ENCODE assay signal across 12 cellular contexts in genomic region chr12:108128221-108129016, GRCh38. TPM values are rescaled to one million over a fixed set of nuclear protein-coding genes. Genes with fewer than 3 reads are reported as not detected.
DNase-seq lines count a peak whose midpoint lies in the region; ATAC-seq and TF ChIP-seq lines count a peak whose summit lies in the region.
"Had no signal": no experiment of that assay in that cellular context is flagged by ENCODE, and none has a peak within 500 bp of the region (broad histone marks: within the 10 kb centered on the region; RNA-seq: fewer than 3 reads in every experiment).

No MANE protein-coding gene starts in this region.

- H3K27ac Mint-ChIP-seq in H9 (no peak overlapping the region), brain (peak overlapping the region in 1 of 5 experiments; percentile 59), mesothelial cell of epicardium (no peak overlapping the region)

- no peak overlapping the region for H3K18ac ChIP-seq in H9 (ENCODE audit: insufficient read length, low read depth, low read length)

- no peak overlapping the region for H3K56ac ChIP-seq in H9 (ENCODE audit: insufficient read length, low read depth, low read length)

- H3K4me3 Mint-ChIP-seq in H9: peak overlapping the region; percentile 57 to 76
- H3K4me3 Mint-ChIP-seq in brain: peak overlapping the region; percentile 70 to 85 (median 74)
- H3K4me3 Mint-ChIP-seq in mesothelial cell of epicardium: peak overlapping the region; percentile 37

- H3K23ac ChIP-seq in H9 (ENCODE audit: insufficient read length, low read depth, low read length): no peak overlapping the region

- H3K9ac ChIP-seq in H9 (ENCODE audit: extremely low read depth, insufficient read length, low read length) (no peak overlapping the region), subcutaneous abdominal adipose tissue (ENCODE audit: low read length in 5 of 5) (no peak overlapping the region)

- H3K27me3 Mint-ChIP-seq in H9 (ENCODE audit: low read depth) (peaks cover 54% of the 10 kb centered on the region), brain (peaks cover 34% of the 10 kb centered on the region), mesothelial cell of epicardium (ENCODE audit: low read depth) (peaks cover 89% of the 10 kb centered on the region)

- H2AK5ac ChIP-seq in H9 (ENCODE audit: insufficient read length, low read length): no peak overlapping the region

- no peak overlapping the region for H3K14ac ChIP-seq in H9 (ENCODE audit: insufficient read depth, low read length)

- no peak overlapping the region for H4K8ac ChIP-seq in H9 (replicated peaks; ENCODE audit: insufficient read length, low read depth, low read length)

- no peak overlapping the region for H2BK120ac ChIP-seq in H9 (ENCODE audit: low read depth, low read length, poor library complexity, severe bottlenecking)

- 0 out of 2 replicates have a peak, but pooled peaks cover 4% of the 10 kb centered on the region for H3K4me1 ChIP-seq in H9 (ENCODE audit: insufficient read depth, low read length)
- peaks cover 0 to 15% (median 13%) of the 10 kb centered on the region in 5 donors for H3K4me1 ChIP-seq in subcutaneous abdominal adipose tissue (ENCODE audit: control insufficient read depth in 5 of 5, insufficient read depth in 5 of 5, low read length in 5 of 5)

- H3K27ac ChIP-seq in H9 (ENCODE audit: insufficient read length, low read depth, low read length) (no peak overlapping the region), subcutaneous abdominal adipose tissue (ENCODE audit: low read depth, low read length) (no peak overlapping the region)

- H3K79me1 ChIP-seq in H9 (ENCODE audit: insufficient read depth, low read depth, low read length, poor library complexity, severe bottlenecking): no peaks in the 10 kb centered on the region

- H3K9me3 ChIP-seq in H9 (ENCODE audit: control insufficient read depth, low read depth, low read length) (no peaks in the 10 kb centered on the region), subcutaneous abdominal adipose tissue (ENCODE audit: control insufficient read depth in 5 of 5, low read length in 5 of 5) (no peaks in the 10 kb centered on the region)

- no peak overlapping the region; the same call in 1 of the 2 replicates for H2BK15ac ChIP-seq in H9 (ENCODE audit: low read depth, low read length)

- TF ChIP-seq CTCF in H9 (conservative IDR thresholded peaks at IDR 0.05) (no peak), brain (conservative IDR thresholded peaks at IDR 0.05) (no peak), mesothelial cell of epicardium (IDR thresholded peaks at IDR 0.05; ENCODE audit: unreplicated experiment) (no peak)

- ATAC-seq in HG02763 (IDR thresholded peaks at IDR 0.05; ENCODE audit: unreplicated experiment): no peak

- peaks cover 5% of the 10 kb centered on the region for H3K23me2 ChIP-seq in H9 (ENCODE audit: insufficient read length, low read depth, low read length, poor library complexity, severe bottlenecking)

- no peaks in the 10 kb centered on the region for H3K36me3 Mint-ChIP-seq in H9 (ENCODE audit: insufficient read depth in 1 of 3, low read depth in 3 of 3)
- no peaks in the 10 kb centered on the region for H3K36me3 Mint-ChIP-seq in brain
- H3K36me3 Mint-ChIP-seq in mesothelial cell of epicardium: no peaks in the 10 kb centered on the region

- H3K79me2 ChIP-seq in H9 (ENCODE audit: insufficient read depth, low read length): no peaks in the 10 kb centered on the region

- DNase-seq in H9 (no peak), mesothelial cell of epicardium (ENCODE audit: low spot score in 2 of 2, unreplicated experiment in 2 of 2) (no peak), NCI-H2171 treated with DMSO at 0.1 percent for 48 hours (lab: John Stamatoyannopoulos, UW) (no peak)
- DNase-seq in central memory CD4-positive, alpha-beta T cell: no peak
- DNase-seq: activated T-cell treated with anti-CD3 and anti-CD28 coated beads, Interleukin-2, amount 50 U/mL, for 1 hour; KG1; stimulated activated naive CD4-positive, alpha-beta T cell had no signal

- H3K4ac ChIP-seq in H9 (ENCODE audit: low read depth, low read length): no peak overlapping the region

- H2AFZ ChIP-seq in H9 (ENCODE audit: low read length): no peak overlapping the region

- no peaks in the 10 kb centered on the region for H4K20me1 ChIP-seq in H9 (ENCODE audit: control insufficient read depth, insufficient read depth, insufficient read length)

- H3K27me3 ChIP-seq in H9 (ENCODE audit: insufficient read depth, low read length): no peaks in the 10 kb centered on the region; the same call in 1 of the 2 replicates
- H3K27me3 ChIP-seq in subcutaneous abdominal adipose tissue (ENCODE audit: control insufficient read depth in 5 of 5, insufficient read depth in 4 of 5, low read length in 5 of 5): peaks cover 16 to 58% (median 40%) of the 10 kb centered on the region in 5 donors

- H3K36me3 ChIP-seq in subcutaneous abdominal adipose tissue (ENCODE audit: control insufficient read depth in 5 of 5, insufficient read depth in 5 of 5, low read length in 5 of 5): no peaks in the 10 kb centered on the region

- no peak overlapping the region for H2BK20ac ChIP-seq in H9 (ENCODE audit: low read depth, low read length, poor library complexity, severe bottlenecking)

- no peak overlapping the region for H4K91ac ChIP-seq in H9 (ENCODE audit: insufficient read length, low read depth, low read length)

- H2BK12ac ChIP-seq in H9 (ENCODE audit: insufficient read length, low read depth, low read length): no peak overlapping the region

- no CpG with 5 or more reads among the region's 10 CpGs for WGBS in H9 (ENCODE audit: extremely low coverage, insufficient read length, low lambda C conversion rate)

- H4K5ac ChIP-seq in H9 (ENCODE audit: insufficient read length, low read depth, low read length): no peak overlapping the region

- peak overlapping the region; percentile 83 for H3K4me2 ChIP-seq in H9 (ENCODE audit: insufficient read depth, insufficient read length, low read length)

- no peak overlapping the region for H3T11ph ChIP-seq in H9 (ENCODE audit: low read length)

- H3K4me3 ChIP-seq in subcutaneous abdominal adipose tissue (ENCODE audit: low read depth in 1 of 5, low read length in 5 of 5): peak overlapping the region in 4 of 5 donors; percentile 42 to 62 (median 56)

- H3K4me1 Mint-ChIP-seq in H9 (peaks cover 14 to 22% of the 10 kb centered on the region in 2 experiments), brain (peaks cover 33% of the 10 kb centered on the region), mesothelial cell of epicardium (peaks cover 3% of the 10 kb centered on the region)

- H3K9me3 Mint-ChIP-seq in H9: no peaks in the 10 kb centered on the region; a peak in 2 of 5 replicates
- peaks cover 0 to 10% (median 0%) of the 10 kb centered on the region in 5 experiments for H3K9me3 Mint-ChIP-seq in brain
- H3K9me3 Mint-ChIP-seq in mesothelial cell of epicardium: no peaks in the 10 kb centered on the region

- no peak overlapping the region for H2BK5ac ChIP-seq in H9 (ENCODE audit: insufficient read length, low read length)

RNA-seq across cellular contexts. Expression of gene WSCD2, which starts 0.7 kb away (rescaled TPM):
- total RNA-seq in H9 (2021): 0.92 and 1.2 TPM in 2 replicates
- polyA plus RNA-seq in brain (ENCODE audit: insufficient read depth, low read depth, low replicate concordance): 3.4 TPM
- 0.13 to 0.32 TPM in 2 of 3 replicates, not detected in the other for total RNA-seq in mesothelial cell of epicardium
- total RNA-seq: glomerular endothelial cell, RPMI7951 had no signal
